ENCODE assay signal across 8 cellular contexts in genomic region chr22:36409067-36409466, GRCh38. TPM values are rescaled to one million over a fixed set of nuclear protein-coding genes. Genes with fewer than 3 reads are reported as not detected.
DNase-seq lines count a peak whose midpoint lies in the region; ATAC-seq and TF ChIP-seq lines count a peak whose summit lies in the region.
"Had no signal": no experiment of that assay in that cellular context is flagged by ENCODE, and none has a peak within 500 bp of the region (broad histone marks: within the 10 kb centered on the region; RNA-seq: fewer than 3 reads in every experiment).

No MANE protein-coding gene starts in this region.

- DNase-seq in CD8-positive, alpha-beta T cell: no peak
- DNase-seq in endothelial cell (ENCODE audit: low spot score) (no peak), NCI-H82 (lab: John Stamatoyannopoulos, UW) (no peak), CD1c-positive myeloid dendritic cell (ENCODE audit: extremely low spot score) (no peak)
- no peak for DNase-seq in stimulated activated CD4-positive, alpha-beta T cell treated with anti-CD3 and anti-CD28 coated beads, Interleukin-4, amount 100 ng/mL, for 4 hours
- DNase-seq: NCI-H2029 treated with DMSO at 0.1 percent for 48 hours had no signal

- peaks cover 67% of the 10 kb centered on the region for H3K4me1 ChIP-seq in CD8-positive, alpha-beta T cell (ENCODE audit: insufficient read depth, low read length)
- H3K4me1 ChIP-seq in HUES64 (ENCODE audit: insufficient read depth, low read length): 0 out of 2 replicates have a peak, but pooled peaks cover 7% of the 10 kb centered on the region
- peaks cover 69 to 75% of the 10 kb centered on the region in 2 experiments for H3K4me1 ChIP-seq in neutrophil (ENCODE audit: control insufficient read depth in 1 of 2, insufficient read depth in 1 of 2, low read depth in 1 of 2, low read length in 1 of 2)

- no peak overlapping the region for H3K4me3 ChIP-seq in CD8-positive, alpha-beta T cell (ENCODE audit: low read depth, low read length)
- peak overlapping the region; percentile 47; the same call in 1 of the 2 replicates for H3K4me3 ChIP-seq in HUES64 (ENCODE audit: low read length)
- peak overlapping the region; percentile 59 to 63 for H3K4me3 ChIP-seq in neutrophil (ENCODE audit: low read depth in 1 of 2, low read length in 1 of 2)

- no peaks in the 10 kb centered on the region for H3K36me3 ChIP-seq in CD8-positive, alpha-beta T cell (ENCODE audit: insufficient read depth, low read length)
- no peaks in the 10 kb centered on the region for H3K36me3 ChIP-seq in HUES64 (ENCODE audit: insufficient read depth, low read length)
- H3K36me3 ChIP-seq in neutrophil: no peaks in the 10 kb centered on the region

- no peaks in the 10 kb centered on the region for H3K9me3 Mint-ChIP-seq in CD8-positive, alpha-beta T cell
- no peaks in the 10 kb centered on the region for H3K9me3 Mint-ChIP-seq in endothelial cell (ENCODE audit: unreplicated experiment)

- H3K27me3 Mint-ChIP-seq in CD8-positive, alpha-beta T cell (ENCODE audit: low read depth): no peaks in the 10 kb centered on the region
- H3K27me3 Mint-ChIP-seq in endothelial cell (ENCODE audit: unreplicated experiment): peaks cover 4% of the 10 kb centered on the region

- intact Hi-C loops in CD8-positive, alpha-beta T cell (cut with DNase I, micrococcal nuclease): loop anchor here in 1 of 2 experiments (2.0 to 5.0 kb wide), 2 partner anchors 43 to 62 kb away; no protein-coding TSS in a partner anchor

- CTCF ChIA-PET in CD8-positive, alpha-beta T cell (lab: Charles Lee): no interaction called here

- peak overlapping the region; percentile 59; the same call in 1 of the 2 replicates for H3K9ac ChIP-seq in HUES64 (ENCODE audit: low read depth, low read length)

- H3K4me3 Mint-ChIP-seq in CD8-positive, alpha-beta T cell: peak overlapping the region; percentile 4
- H3K4me3 Mint-ChIP-seq in endothelial cell (ENCODE audit: unreplicated experiment): peak overlapping the region; percentile 72

- POLR2A ChIA-PET in CD8-positive, alpha-beta T cell (lab: Charles Lee): no interaction called here

- 85% methylated on average over 2 of the region's 2 CpGs for WGBS in HUES64

- peak overlapping the region; percentile 92 for H3K27ac Mint-ChIP-seq in CD8-positive, alpha-beta T cell
- H3K27ac Mint-ChIP-seq in endothelial cell (ENCODE audit: unreplicated experiment): no peak overlapping the region

- TF ChIP-seq CTCF in CD8-positive, alpha-beta T cell (IDR thresholded peaks at IDR 0.05): no peak
- TF ChIP-seq CTCF in endothelial cell (IDR thresholded peaks at IDR 0.05; ENCODE audit: unreplicated experiment) (no peak), neutrophil (IDR thresholded peaks at IDR 0.05) (no peak)

- no peak overlapping the region for H3K27ac ChIP-seq in CD8-positive, alpha-beta T cell (ENCODE audit: low read depth, low read length)
- H3K27ac ChIP-seq in HUES64 (ENCODE audit: low read depth, low read length) (peak overlapping the region; percentile 96; the same call in 1 of the 2 replicates), neutrophil (peak overlapping the region; percentile 95)

- ATAC-seq in CD8-positive, alpha-beta T cell: no peak

- no peaks in the 10 kb centered on the region for H3K9me3 ChIP-seq in CD8-positive, alpha-beta T cell (ENCODE audit: low read length)
- H3K9me3 ChIP-seq in HUES64 (ENCODE audit: insufficient read depth, low read depth, low read length) (no peaks in the 10 kb centered on the region), neutrophil (no peaks in the 10 kb centered on the region)

- no peaks in the 10 kb centered on the region for H3K36me3 Mint-ChIP-seq in CD8-positive, alpha-beta T cell
- H3K36me3 Mint-ChIP-seq in endothelial cell (ENCODE audit: low read depth, unreplicated experiment): no peaks in the 10 kb centered on the region

- H3K27me3 ChIP-seq in CD8-positive, alpha-beta T cell (ENCODE audit: insufficient read depth, low read length): no peaks in the 10 kb centered on the region
- H3K27me3 ChIP-seq in HUES64 (ENCODE audit: insufficient read depth, low read length) (no peaks in the 10 kb centered on the region), neutrophil (no peaks in the 10 kb centered on the region)

- peaks cover 61% of the 10 kb centered on the region for H3K4me1 Mint-ChIP-seq in CD8-positive, alpha-beta T cell (ENCODE audit: low read depth)
- H3K4me1 Mint-ChIP-seq in endothelial cell (ENCODE audit: unreplicated experiment): peaks cover 12% of the 10 kb centered on the region

RNA-seq across cellular contexts. Expression of gene MYH9, which starts 21.3 kb away (rescaled TPM):
- 100 to 1,000 TPM; 703 to 757 TPM for total RNA-seq in CD8-positive, alpha-beta T cell
- polyA plus RNA-seq in HUES64 (2013, experiment 1 of 2): 117 TPM
- polyA plus RNA-seq in HUES64 (2013, experiment 2 of 2): 121 TPM
- 931 TPM for total RNA-seq in endothelial cell (ENCODE audit: unreplicated experiment)
